Comparison of ENCODE assay signal across 8 cellular contexts in the genomic region with DNA sequence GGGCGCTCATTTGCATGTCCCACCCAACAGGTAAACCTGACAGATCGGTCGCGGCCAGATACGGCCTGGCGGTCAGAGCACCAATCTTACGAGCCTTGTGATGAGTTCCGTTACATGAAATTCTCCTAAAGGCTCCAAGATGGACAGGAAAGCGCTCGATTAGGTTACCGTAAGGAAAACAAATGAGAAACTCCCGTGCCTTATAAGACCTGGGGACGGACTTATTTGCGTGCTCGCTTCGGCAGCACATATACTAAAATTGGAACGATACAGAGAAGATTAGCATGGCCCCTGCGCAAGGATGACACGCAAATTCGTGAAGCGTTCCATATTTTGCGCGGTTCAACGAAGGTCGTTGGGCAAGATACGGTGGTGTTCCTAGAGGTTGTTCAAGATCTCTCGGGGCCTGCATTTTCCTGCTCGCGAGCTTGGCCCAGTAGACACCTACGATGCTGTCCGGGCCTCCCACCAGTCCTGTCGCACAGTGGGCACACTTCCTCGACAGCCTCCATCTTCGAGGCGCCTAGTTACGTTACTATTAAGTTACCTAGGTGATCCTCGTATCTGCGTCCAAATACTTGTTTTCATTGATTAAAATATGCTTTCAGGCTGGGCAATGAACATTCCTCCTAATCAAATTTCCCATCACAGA. TPM values are rescaled to one million over a fixed set of nuclear protein-coding genes. Genes with fewer than 3 reads are reported as not detected.
DNase-seq lines count a peak whose midpoint lies in the region; ATAC-seq lines count a peak whose summit lies in the region.

A gene (plus strand): TSS at position 230 of the 652 bp plus-strand sequence.

- peak within 1 kb of the TSS; percentile 88 for H3K4me3 ChIP-seq in CD4-positive, CD25-positive, alpha-beta regulatory T cell (ENCODE audit: low read depth, low read length)

- H3K4me1 Mint-ChIP-seq in CD4-positive, CD25-positive, alpha-beta regulatory T cell: peaks cover 5 to 36% (median 25%) of the 10 kb centered on the region in 4 donors
- peaks cover 29 to 50% (median 38%) of the 10 kb centered on the region in 3 donors for H3K4me1 Mint-ChIP-seq in T-cell
- H3K4me1 Mint-ChIP-seq in stimulated activated naive CD8-positive, alpha-beta T cell treated with anti-CD3 and anti-CD28 coated beads, Interleukin-15, amount 100 ng/mL, for 72 hours: peaks cover 39% of the 10 kb centered on the region

- H3K4me3 Mint-ChIP-seq in CD4-positive, CD25-positive, alpha-beta regulatory T cell: peak within 1 kb of the TSS; percentile 83 to 98 (median 94)
- peak within 1 kb of the TSS; percentile 86 to 93 (median 86) for H3K4me3 Mint-ChIP-seq in T-cell
- H3K4me3 Mint-ChIP-seq in stimulated activated naive CD8-positive, alpha-beta T cell treated with anti-CD3 and anti-CD28 coated beads, Interleukin-15, amount 100 ng/mL, for 72 hours: peak within 1 kb of the TSS; percentile 86 to 97

- H3K27ac Mint-ChIP-seq in CD4-positive, CD25-positive, alpha-beta regulatory T cell: peak within 1 kb of the TSS; percentile 98 to 99 (median 99)
- peak within 1 kb of the TSS; percentile 99 to 100 for H3K27ac Mint-ChIP-seq in T-cell
- peak within 1 kb of the TSS; percentile 100 for H3K27ac Mint-ChIP-seq in stimulated activated naive CD8-positive, alpha-beta T cell treated with anti-CD3 and anti-CD28 coated beads, Interleukin-15, amount 100 ng/mL, for 72 hours

- no peaks in the 10 kb centered on the region for H3K36me3 ChIP-seq in CD4-positive, CD25-positive, alpha-beta regulatory T cell (ENCODE audit: control insufficient read depth, insufficient read depth, low read length)

- H3K27me3 ChIP-seq in CD4-positive, CD25-positive, alpha-beta regulatory T cell (ENCODE audit: control insufficient read depth, insufficient read depth, low read length): peaks cover 3% of the 10 kb centered on the region

- POLR2A ChIA-PET in T-cell (lab: Charles Lee): no interaction called here

- H3K27me3 Mint-ChIP-seq in CD4-positive, CD25-positive, alpha-beta regulatory T cell: peaks cover 58% of the 10 kb centered on the region
- H3K27me3 Mint-ChIP-seq in T-cell: no peaks in the 10 kb centered on the region
- no peaks in the 10 kb centered on the region for H3K27me3 Mint-ChIP-seq in stimulated activated naive CD8-positive, alpha-beta T cell treated with anti-CD3 and anti-CD28 coated beads, Interleukin-15, amount 100 ng/mL, for 72 hours

- H3K36me3 Mint-ChIP-seq in CD4-positive, CD25-positive, alpha-beta regulatory T cell: no peaks in the 10 kb centered on the region
- no peaks in the 10 kb centered on the region for H3K36me3 Mint-ChIP-seq in T-cell

- CTCF ChIA-PET in T-cell (lab: Charles Lee): interaction anchor here in 1 of 2 donors (1.6 kb wide), 1 partner anchor 53 kb away, joined by 3 read pairs; no protein-coding TSS in a partner anchor

- peak in 2 of 3 donors; percentile 41 to 63 for DNase-seq in CD4-positive, CD25-positive, alpha-beta regulatory T cell
- DNase-seq in LHCN-M2 (ENCODE audit: low read depth) (peak; percentile 21), T-cell (peak in 27 of 34 experiments; percentile 5 to 65 (median 31)), medulla oblongata (ENCODE audit: extremely low spot score) (peak; percentile 81), iPS-NIHi11 (ENCODE audit: low spot score) (no peak), epidermal melanocyte (ENCODE audit: insufficient read length, low spot score) (no peak)
- DNase-seq in stimulated activated naive CD8-positive, alpha-beta T cell treated with anti-CD3 and anti-CD28 coated beads, Interleukin-15, amount 100 ng/mL, for 72 hours: peak in 1 of 2 donors; percentile 85

- peaks cover 37% of the 10 kb centered on the region for H3K4me1 ChIP-seq in CD4-positive, CD25-positive, alpha-beta regulatory T cell (ENCODE audit: control insufficient read depth, insufficient read depth, low read length, poor library complexity, severe bottlenecking)

- no peak for ATAC-seq in CD4-positive, CD25-positive, alpha-beta regulatory T cell (ENCODE audit: low read depth in 2 of 2)
- peak in 3 of 4 experiments; percentile 1 to 23 (median 3) for ATAC-seq in T-cell (replicated peaks in 1 of 4)
- peak; percentile 32 for ATAC-seq in stimulated activated naive CD8-positive, alpha-beta T cell treated with anti-CD3 and anti-CD28 coated beads, Interleukin-15, amount 100 ng/mL, for 72 hours

- no peaks in the 10 kb centered on the region for H3K9me3 ChIP-seq in CD4-positive, CD25-positive, alpha-beta regulatory T cell (ENCODE audit: control insufficient read depth in 2 of 2, low read length in 2 of 2)

- peak within 1 kb of the TSS; percentile 85 for H3K27ac ChIP-seq in CD4-positive, CD25-positive, alpha-beta regulatory T cell (ENCODE audit: insufficient read depth, low read length, poor library complexity, severe bottlenecking)
- H3K27ac ChIP-seq in cingulate gyrus (ENCODE audit: low read depth, low read length): peak within 1 kb of the TSS; percentile 94

- H3K9me3 Mint-ChIP-seq in CD4-positive, CD25-positive, alpha-beta regulatory T cell: peaks cover 0 to 3% (median 0%) of the 10 kb centered on the region in 7 donors
- no peaks in the 10 kb centered on the region for H3K9me3 Mint-ChIP-seq in T-cell
- H3K9me3 Mint-ChIP-seq in stimulated activated naive CD8-positive, alpha-beta T cell treated with anti-CD3 and anti-CD28 coated beads, Interleukin-15, amount 100 ng/mL, for 72 hours: no peaks in the 10 kb centered on the region

RNA-seq across cellular contexts. Expression of the gene that starts here (rescaled TPM):
- not detected for total RNA-seq in CD4-positive, CD25-positive, alpha-beta regulatory T cell
- not detected for polyA plus RNA-seq in CD4-positive, CD25-positive, alpha-beta regulatory T cell
- total RNA-seq in LHCN-M2 (2014; rRNA removed): not detected in 2 replicates
- polyA plus RNA-seq in LHCN-M2 (2012): not detected
- not detected for total RNA-seq in T-cell

Comparison
In these comparisons a context has a peak if more than half of its experiments do, and no peak if none do; other contexts are left out.
1. Peak in DNase-seq, H3K4me3 ChIP-seq and H3K27ac ChIP-seq in CD4-positive, CD25-positive, alpha-beta regulatory T cell; RNA of the gene not detected or under 1 TPM.
2. Peak in DNase-seq in LHCN-M2; RNA of the gene not detected or under 1 TPM.
3. Peak in DNase-seq and ATAC-seq in T-cell; RNA of the gene not detected or under 1 TPM.